In the genomic region with DNA sequence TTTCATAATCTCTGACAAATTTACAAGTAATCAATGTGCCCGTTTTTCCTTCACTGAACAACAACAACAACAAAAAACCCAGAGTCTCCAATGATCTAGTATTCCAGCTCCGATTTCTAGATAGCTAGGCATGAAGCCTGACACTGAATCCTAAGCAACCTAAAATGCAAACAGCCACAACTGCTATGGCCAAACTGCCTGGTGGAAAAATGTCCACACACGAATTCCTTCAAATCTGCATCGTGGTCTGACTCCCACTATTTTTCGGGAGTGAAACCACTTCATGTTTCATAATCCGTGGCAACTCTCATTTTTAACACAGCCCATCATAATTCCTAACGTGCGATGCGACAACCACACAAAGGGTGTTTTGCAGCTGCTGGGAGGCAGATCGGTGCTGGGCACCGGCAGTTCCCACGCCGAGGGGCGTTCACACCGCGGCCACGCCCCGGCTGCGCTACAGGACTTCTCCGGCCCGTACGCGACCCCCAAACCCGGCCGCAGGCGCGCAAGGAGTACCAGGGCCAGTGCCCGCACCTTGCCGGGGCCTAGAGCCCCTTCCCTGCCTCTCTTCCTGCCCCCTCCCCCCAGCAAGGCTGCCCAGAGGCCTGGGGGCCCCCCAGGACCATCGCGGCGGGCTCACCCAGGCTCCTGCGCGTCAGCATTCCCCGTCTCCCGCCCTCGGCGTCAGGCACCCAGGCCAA, we compare ENCODE assay signal across 8 cellular contexts. TPM values are rescaled to one million over a fixed set of nuclear protein-coding genes. Genes with fewer than 3 reads are reported as not detected.
DNase-seq lines count a peak whose midpoint lies in the region; ATAC-seq and TF ChIP-seq lines count a peak whose summit lies in the region.

No MANE protein-coding gene starts in this region.

- TF ChIP-seq POLR2A in esophagus squamous epithelium (IDR thresholded peaks at IDR 0.05): no peak

- peak overlapping the region; percentile 87 for H3K27ac Mint-ChIP-seq in activated T-cell treated with anti-CD3 and anti-CD28 coated beads, Interleukin-2, amount 50 U/mL, for 24 hours

- H3K27ac ChIP-seq in esophagus squamous epithelium: peak overlapping the region; percentile 93 to 97 (median 96)
- peak overlapping the region; percentile 74 for H3K27ac ChIP-seq in muscle layer of colon (ENCODE audit: low read depth, low read length)
- H3K27ac ChIP-seq in subcutaneous abdominal adipose tissue (ENCODE audit: low read depth, low read length): peak overlapping the region; percentile 86

- no peak for TF ChIP-seq CTCF in esophagus squamous epithelium (IDR thresholded peaks at IDR 0.05)

- H3K36me3 Mint-ChIP-seq in activated T-cell treated with anti-CD3 and anti-CD28 coated beads, Interleukin-2, amount 50 U/mL, for 24 hours (ENCODE audit: low read depth): peaks cover 14% of the 10 kb centered on the region

- peaks cover 0 to 28% (median 3%) of the 10 kb centered on the region in 3 donors for H3K4me1 ChIP-seq in esophagus squamous epithelium
- peaks cover 11% of the 10 kb centered on the region for H3K4me1 ChIP-seq in muscle layer of colon (ENCODE audit: insufficient read depth, low read length)
- H3K4me1 ChIP-seq in subcutaneous abdominal adipose tissue (ENCODE audit: control insufficient read depth in 5 of 5, insufficient read depth in 5 of 5, low read length in 5 of 5): peaks cover 4 to 18% (median 10%) of the 10 kb centered on the region in 5 donors

- ATAC-seq in GM18858 (IDR thresholded peaks at IDR 0.05; ENCODE audit: unreplicated experiment) (peak; percentile 11), HG03045 (IDR thresholded peaks at IDR 0.05; ENCODE audit: unreplicated experiment) (peak; percentile 48)

- no peaks in the 10 kb centered on the region for H3K27me3 Mint-ChIP-seq in activated T-cell treated with anti-CD3 and anti-CD28 coated beads, Interleukin-2, amount 50 U/mL, for 24 hours

- intact Hi-C loops in esophagus squamous epithelium (cut with DNase I): no loop called here

- peak overlapping the region; percentile 90 to 99 (median 96) for H3K4me3 ChIP-seq in esophagus squamous epithelium
- H3K4me3 ChIP-seq in muscle layer of colon (ENCODE audit: low read depth in 1 of 2, low read length in 2 of 2): peak overlapping the region; percentile 84 to 91
- peak overlapping the region; percentile 83 to 98 (median 94) for H3K4me3 ChIP-seq in subcutaneous abdominal adipose tissue (ENCODE audit: low read depth in 1 of 5, low read length in 5 of 5)

- peak overlapping the region; percentile 78 for H3K9ac ChIP-seq in muscle layer of colon (ENCODE audit: low read length)
- H3K9ac ChIP-seq in subcutaneous abdominal adipose tissue (ENCODE audit: low read length in 5 of 5): peak overlapping the region; percentile 81 to 97 (median 93)

- H3K9me3 ChIP-seq in esophagus squamous epithelium (no peaks in the 10 kb centered on the region), muscle layer of colon (ENCODE audit: low read length) (no peaks in the 10 kb centered on the region), subcutaneous abdominal adipose tissue (ENCODE audit: control insufficient read depth in 5 of 5, low read length in 5 of 5) (no peaks in the 10 kb centered on the region)

- H3K4me3 Mint-ChIP-seq in activated T-cell treated with anti-CD3 and anti-CD28 coated beads, Interleukin-2, amount 50 U/mL, for 24 hours: peak overlapping the region; percentile 88

- H3K27me3 ChIP-seq in esophagus squamous epithelium (no peaks in the 10 kb centered on the region), muscle layer of colon (ENCODE audit: control insufficient read depth in 1 of 2, insufficient read depth in 2 of 2, low read length in 2 of 2) (no peaks in the 10 kb centered on the region), subcutaneous abdominal adipose tissue (ENCODE audit: control insufficient read depth in 5 of 5, insufficient read depth in 4 of 5, low read length in 5 of 5) (no peaks in the 10 kb centered on the region)

- no peaks in the 10 kb centered on the region for H3K9me3 Mint-ChIP-seq in activated T-cell treated with anti-CD3 and anti-CD28 coated beads, Interleukin-2, amount 50 U/mL, for 24 hours

- DNase-seq in Ammon's horn (ENCODE audit: low spot score) (peak; percentile 62), NCI-H345 (lab: John Stamatoyannopoulos, UW) (peak; percentile 30), esophagus squamous epithelium (lab: John Stamatoyannopoulos, UW) (no peak)
- peak; percentile 63 for DNase-seq in activated T-cell treated with anti-CD3 and anti-CD28 coated beads, Interleukin-2, amount 50 U/mL, for 24 hours

- H3K4me1 Mint-ChIP-seq in activated T-cell treated with anti-CD3 and anti-CD28 coated beads, Interleukin-2, amount 50 U/mL, for 24 hours (ENCODE audit: low read depth): peaks cover 22% of the 10 kb centered on the region

- WGBS in esophagus squamous epithelium, 2 donors: 0% methylated on average over 18 to 25 of the region's 38 CpGs

- H3K36me3 ChIP-seq in esophagus squamous epithelium (peaks cover 0 to 9% (median 0%) of the 10 kb centered on the region in 3 donors), muscle layer of colon (ENCODE audit: insufficient read depth, low read length) (no peaks in the 10 kb centered on the region), subcutaneous abdominal adipose tissue (ENCODE audit: control insufficient read depth in 5 of 5, insufficient read depth in 5 of 5, low read length in 5 of 5) (peaks cover 2 to 3% (median 3%) of the 10 kb centered on the region in 5 donors)

RNA-seq across cellular contexts. Expression of a gene that starts 0.8 kb away (rescaled TPM):
- 10 to 100 TPM in 3 of 4 donors, 1 to 10 TPM in 1; 8.1 to 25.4 (median 14.0) TPM for total RNA-seq in esophagus squamous epithelium
